16 cellular contexts compared by ENCODE assay signal in genomic region chr2:236405357-236405756, GRCh38.
DNase-seq lines count a peak whose midpoint lies in the region; ATAC-seq and TF ChIP-seq lines count a peak whose summit lies in the region.
"Had no signal": no experiment of that assay in that cellular context is flagged by ENCODE, and none has a peak within 500 bp of the region (broad histone marks: within the 10 kb centered on the region; RNA-seq: fewer than 3 reads in every experiment).

No MANE protein-coding gene starts in this region.

- H3K27me3 ChIP-seq in esophagus muscularis mucosa (no peaks in the 10 kb centered on the region), mesenchymal stem cell (ENCODE audit: control insufficient read depth in 1 of 2, insufficient read depth in 1 of 2, low read length in 2 of 2) (peaks cover 0 to 31% of the 10 kb centered on the region in 2 experiments)
- H3K27me3 ChIP-seq: BLaER1 treated with 17β-estradiol and CSF1 and Interleukin-3, amounts not matched to agents 10 nM and 100 nM had no signal

- H3K9ac ChIP-seq in mesenchymal stem cell (ENCODE audit: low read length) = no peak overlapping the region
- H3K9ac ChIP-seq: BLaER1 treated with 17β-estradiol and CSF1 and Interleukin-3, amounts not matched to agents 10 nM and 100 nM had no signal

- H3K4me1 ChIP-seq in esophagus muscularis mucosa = no peaks in the 10 kb centered on the region
- no peaks in the 10 kb centered on the region for H3K4me1 ChIP-seq in mesenchymal stem cell (ENCODE audit: control insufficient read depth, insufficient read depth, low read depth, low read length)
- H3K4me1 ChIP-seq: A549 had no signal

- H2BK15ac ChIP-seq in mesenchymal stem cell (ENCODE audit: low read depth, poor library complexity, severe bottlenecking) = no peak overlapping the region

- H2AK5ac ChIP-seq in mesenchymal stem cell (ENCODE audit: low read length, severe bottlenecking) = no peak overlapping the region

- no peak overlapping the region for H3K23ac ChIP-seq in mesenchymal stem cell (ENCODE audit: low read length in 2 of 2)

- H3K9me3 ChIP-seq in esophagus muscularis mucosa = no peaks in the 10 kb centered on the region
- peaks cover 10% of the 10 kb centered on the region for H3K9me3 ChIP-seq in mesenchymal stem cell (ENCODE audit: control insufficient read depth, low read length)

- H2BK5ac ChIP-seq in mesenchymal stem cell (ENCODE audit: low read depth, low read length, poor library complexity, severe bottlenecking) = no peak overlapping the region

- H2BK12ac ChIP-seq in mesenchymal stem cell (ENCODE audit: low read length in 2 of 2) = no peak overlapping the region

- H3K4me2 ChIP-seq in mesenchymal stem cell (ENCODE audit: low read length, poor library complexity, severe bottlenecking) = no peak overlapping the region
- H3K4me2 ChIP-seq: A549; BLaER1 treated with 17β-estradiol and CSF1 and Interleukin-3, amounts not matched to agents 10 nM and 100 nM had no signal

- WGBS in esophagus muscularis mucosa = 92% methylated on average over 8 of the region's 8 CpGs
- 91% methylated on average over 7 of the region's 8 CpGs for WGBS in mesenchymal stem cell

- no peaks in the 10 kb centered on the region for H3K79me1 ChIP-seq in mesenchymal stem cell (replicated peaks; ENCODE audit: low read length, poor library complexity, severe bottlenecking)

- H2BK120ac ChIP-seq in mesenchymal stem cell (ENCODE audit: low read depth, low read length) = no peak overlapping the region

- no peak for ATAC-seq in GM21360 (IDR thresholded peaks at IDR 0.05; ENCODE audit: unreplicated experiment)
- ATAC-seq: GM12878 had no signal

- H3K4me3 ChIP-seq in esophagus muscularis mucosa (no peak overlapping the region), mesenchymal stem cell (ENCODE audit: insufficient read depth in 1 of 2, low read depth in 1 of 2, low read length in 2 of 2) (no peak overlapping the region)
- H3K4me3 ChIP-seq: A549; BLaER1 treated with 17β-estradiol and CSF1 and Interleukin-3, amounts not matched to agents 10 nM and 100 nM; GM12878 had no signal

- no peak for TF ChIP-seq EP300 in esophagus muscularis mucosa (IDR thresholded peaks at IDR 0.05)

- no peak overlapping the region for H4K8ac ChIP-seq in mesenchymal stem cell (ENCODE audit: low read length)

- H3K14ac ChIP-seq in mesenchymal stem cell (ENCODE audit: low read length in 2 of 2) = no peak overlapping the region

- no peak overlapping the region for H3K18ac ChIP-seq in mesenchymal stem cell (ENCODE audit: low read depth in 1 of 2, low read length in 2 of 2)

- H3K36me3 ChIP-seq in esophagus muscularis mucosa = no peaks in the 10 kb centered on the region
- H3K36me3 ChIP-seq in mesenchymal stem cell (ENCODE audit: control insufficient read depth in 1 of 2, insufficient read depth in 2 of 2, low read depth in 1 of 2, low read length in 2 of 2) = no peaks in the 10 kb centered on the region
- H3K36me3 ChIP-seq: BLaER1 treated with 17β-estradiol and CSF1 and Interleukin-3, amounts not matched to agents 10 nM and 100 nM had no signal

- H2AFZ ChIP-seq in mesenchymal stem cell (ENCODE audit: low read depth, low read length) = no peak overlapping the region

- H4K91ac ChIP-seq in mesenchymal stem cell (ENCODE audit: low read length) = peak overlapping the region; percentile 56

- H3K4ac ChIP-seq in mesenchymal stem cell (ENCODE audit: low read depth in 1 of 2, low read length in 2 of 2) = no peak overlapping the region

- H3K27ac ChIP-seq in esophagus muscularis mucosa (replicated peaks in 1 of 4) = no peak overlapping the region
- H3K27ac ChIP-seq in mesenchymal stem cell (ENCODE audit: low read length, poor library complexity, severe bottlenecking) = no peak overlapping the region
- H3K27ac ChIP-seq: 22Rv1; A549; BLaER1 treated with 17β-estradiol and CSF1 and Interleukin-3, amounts not matched to agents 10 nM and 100 nM had no signal

- TF ChIP-seq CTCF in esophagus muscularis mucosa (IDR thresholded peaks at IDR 0.05) = no peak

- intact Hi-C loops in esophagus muscularis mucosa (cut with DNase I) = no loop called here

- DNase-seq in D341Med (ENCODE audit: low spot score) = peak; percentile 1
- DNase-seq in esophagus muscularis mucosa (ENCODE audit: extremely low spot score) = peak; percentile 80
- no peak for DNase-seq in mesenchymal stem cell
- DNase-seq in C1 segment of cervical spinal cord (lab: John Stamatoyannopoulos, UW) = no peak
- DNase-seq: AML-193; CD4-positive, alpha-beta memory T cell; CD4-positive, CD25-positive, alpha-beta regulatory T cell; CD8-positive, alpha-beta memory T cell; COR-L47; DMS79 treated with DMSO at 0.1 percent for 48 hours; GF-D8 had no signal

- TF ChIP-seq POLR2A in esophagus muscularis mucosa (IDR thresholded peaks at IDR 0.05; ENCODE audit: low read depth) = no peak

Comparison
In these comparisons a context has a peak if more than half of its experiments do, and no peak if none do; other contexts are left out.
1. DNase-seq: peak in D341Med (single experiment) and esophagus muscularis mucosa (single experiment); none in mesenchymal stem cell (single experiment) and C1 segment of cervical spinal cord (0 of 14).